In genomic region chr15:69934607-69935006, GRCh38 we compare ENCODE assay signal across 28 cellular contexts.
"Had no signal": no experiment of that assay in that cellular context is flagged by ENCODE, and none has a peak within 500 bp of the region (broad histone marks: within the 10 kb centered on the region; RNA-seq: fewer than 3 reads in every experiment).

No MANE protein-coding gene starts in this region.

- H3K4me1 ChIP-seq: colonic mucosa, esophagus squamous epithelium, pancreas, right lobe of liver, suprapubic skin, transverse colon, upper lobe of right lung, vagina had no signal

- H3K36me3 ChIP-seq: colonic mucosa, esophagus squamous epithelium, neutrophil, pancreas, right lobe of liver, suprapubic skin, transverse colon, upper lobe of right lung, vagina had no signal

- H3K9me3 ChIP-seq: colonic mucosa, mucosa of descending colon, neutrophil, right lobe of liver, suprapubic skin, upper lobe of right lung, vagina had no signal

- H3K27ac ChIP-seq: colonic mucosa, esophagus squamous epithelium, neutrophil, pancreas, right lobe of liver, suprapubic skin, transverse colon, upper lobe of right lung, vagina had no signal

- H3K27me3 ChIP-seq: colonic mucosa, neutrophil, pancreas, right lobe of liver, upper lobe of right lung, vagina had no signal

- ATAC-seq: left lobe of liver; mucosa of descending colon; natural killer cell treated with Interleukin-12 subunit alpha and Interleukin-12 subunit beta and Interleukin-15 and Interleukin-18, amount 100 ng/mL, for 72 hours; pancreas; right lobe of liver; stimulated activated naive CD8-positive, alpha-beta T cell treated with anti-CD3 and anti-CD28 coated beads, Interleukin-15, amount 100 ng/mL, for 72 hours; upper lobe of right lung had no signal

- DNase-seq: colonic mucosa; effector memory CD4-positive, alpha-beta T cell; esophagus squamous epithelium; foreskin melanocyte; kidney; mesenchymal stem cell; mucosa of descending colon; naive B cell; pancreas; retina; right lobe of liver; small intestine; stimulated activated CD4-positive, alpha-beta T cell treated with anti-CD3 and anti-CD28 coated beads, Interleukin-15, amount 100 ng/mL, for 24 hours; stimulated activated CD4-positive, alpha-beta T cell treated with anti-CD3 and anti-CD28 coated beads, Interleukin-4, amount 100 ng/mL, for 1 hour; stimulated activated CD8-positive, alpha-beta memory T cell treated with anti-CD3 and anti-CD28 coated beads, Interleukin-4, amount 100 ng/mL, for 48 hours; stimulated activated naive CD4-positive, alpha-beta T cell; stimulated activated naive CD8-positive, alpha-beta T cell treated with anti-CD3 and anti-CD28 coated beads, Interleukin-15, amount 100 ng/mL, for 72 hours; transverse colon; upper lobe of right lung had no signal

- H3K36me3 Mint-ChIP-seq: mesothelial cell of epicardium had no signal

- FAIRE-seq: endothelial cell of umbilical vein, kidney, pancreas, small intestine had no signal

- H3K4me1 Mint-ChIP-seq: naive B cell; stimulated activated naive CD8-positive, alpha-beta T cell treated with anti-CD3 and anti-CD28 coated beads, Interleukin-15, amount 100 ng/mL, for 72 hours had no signal

- H3K27ac Mint-ChIP-seq: dendritic cell treated with granulocyte-macrophage colony-stimulating factor and Interleukin-4, amounts not matched to agents 40 ng/mL and 50 ng/mL, for 4 days; mesothelial cell of epicardium; naive B cell; natural killer cell treated with Interleukin-12 subunit alpha and Interleukin-12 subunit beta and Interleukin-15 and Interleukin-18, amount 100 ng/mL, for 72 hours; stimulated activated naive CD8-positive, alpha-beta T cell treated with anti-CD3 and anti-CD28 coated beads, Interleukin-15, amount 100 ng/mL, for 72 hours had no signal

- H3K4me3 ChIP-seq: colonic mucosa, esophagus squamous epithelium, mucosa of descending colon, pancreas, right lobe of liver, suprapubic skin, transverse colon, upper lobe of right lung, vagina had no signal

- H3K4me3 Mint-ChIP-seq: dendritic cell treated with granulocyte-macrophage colony-stimulating factor and Interleukin-4, amounts not matched to agents 40 ng/mL and 50 ng/mL, for 4 days; mesothelial cell of epicardium; naive B cell; natural killer cell treated with Interleukin-12 subunit alpha and Interleukin-12 subunit beta and Interleukin-15 and Interleukin-18, amount 100 ng/mL, for 72 hours; neural crest cell; stimulated activated naive CD8-positive, alpha-beta T cell treated with anti-CD3 and anti-CD28 coated beads, Interleukin-15, amount 100 ng/mL, for 72 hours had no signal
